In genomic region chr2:157443795-157444642, GRCh38 we compare ENCODE assay signal across 1 cellular context.
TF ChIP-seq lines count a peak whose summit lies in the region.

Gene CYTIP (minus strand): TSS chr2:157444089. CDS start chr2:157444020, 69 bp downstream.

TF ChIP-seq in GM12878, 131 proteins besides CTCF, POLR2A, EP300 and RAD21 (continued from another document and continues in another):
- TF ChIP-seq, protein P1, sequence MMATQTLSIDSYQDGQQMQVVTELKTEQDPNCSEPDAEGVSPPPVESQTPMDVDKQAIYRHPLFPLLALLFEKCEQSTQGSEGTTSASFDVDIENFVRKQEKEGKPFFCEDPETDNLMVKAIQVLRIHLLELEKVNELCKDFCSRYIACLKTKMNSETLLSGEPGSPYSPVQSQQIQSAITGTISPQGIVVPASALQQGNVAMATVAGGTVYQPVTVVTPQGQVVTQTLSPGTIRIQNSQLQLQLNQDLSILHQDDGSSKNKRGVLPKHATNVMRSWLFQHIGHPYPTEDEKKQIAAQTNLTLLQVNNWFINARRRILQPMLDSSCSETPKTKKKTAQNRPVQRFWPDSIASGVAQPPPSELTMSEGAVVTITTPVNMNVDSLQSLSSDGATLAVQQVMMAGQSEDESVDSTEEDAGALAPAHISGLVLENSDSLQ (IDR thresholded peaks at IDR 0.05), result peak; percentile 64
- TF ChIP-seq CHD2 (IDR thresholded peaks at IDR 0.05; ENCODE audit: borderline replicate concordance, low read depth, low read length) (0 out of 2 replicates have a peak, but pooled peaks have one; percentile 49), ZNF687 (IDR thresholded peaks at IDR 0.05) (peak; percentile 90), PAX8 (IDR thresholded peaks at IDR 0.05) (peak; percentile 69; the same call in 1 of the 2 replicates), CEBPB (IDR thresholded peaks at IDR 0.05; ENCODE audit: borderline replicate concordance in 1 of 2, low read depth in 2 of 2, low read length in 2 of 2) (no peak), GABPA (IDR thresholded peaks at IDR 0.05; ENCODE audit: low read depth) (no peak; the same call in 1 of the 2 replicates), SPI1 (IDR thresholded peaks at IDR 0.05; ENCODE audit: borderline replicate concordance, insufficient read depth, low read depth, low read length) (no peak), ZZZ3 (IDR thresholded peaks at IDR 0.05; ENCODE audit: control insufficient read depth, insufficient read length, low read depth) (no peak), RBBP5 (conservative IDR thresholded peaks at IDR 0.05) (no peak; the same call in 1 of the 2 replicates), SIX5 (IDR thresholded peaks at IDR 0.05; ENCODE audit: low read depth, low read length, severe bottlenecking) (no peak), SIN3A (IDR thresholded peaks at IDR 0.05; ENCODE audit: low read depth, low read length) (peak; percentile 57; the same call in 1 of the 2 replicates), WRNIP1 (IDR thresholded peaks at IDR 0.05; ENCODE audit: borderline replicate concordance, low read depth, low read length) (no peak; the same call in 1 of the 2 replicates), SRF (IDR thresholded peaks at IDR 0.05; ENCODE audit: low read depth in 2 of 2, low read length in 2 of 2) (no peak), RELB (IDR thresholded peaks at IDR 0.05; ENCODE audit: low read depth) (peak; percentile 39), BHLHE40 (IDR thresholded peaks at IDR 0.05; ENCODE audit: borderline replicate concordance in 1 of 2, low read depth in 2 of 2, low read length in 1 of 2) (peak; percentile 47 to 66; a peak in 3 of 4 replicates), CEBPZ (IDR thresholded peaks at IDR 0.05; ENCODE audit: low read depth, low read length) (no peak), KDM1A (IDR thresholded peaks at IDR 0.05; ENCODE audit: borderline replicate concordance) (no peak), NRF1 (conservative IDR thresholded peaks at IDR 0.05; ENCODE audit: low read depth, low read length) (no peak), FOS (IDR thresholded peaks at IDR 0.05; ENCODE audit: borderline replicate concordance, extremely low read depth, insufficient read length) (no peak)
- TF ChIP-seq, protein P2, sequence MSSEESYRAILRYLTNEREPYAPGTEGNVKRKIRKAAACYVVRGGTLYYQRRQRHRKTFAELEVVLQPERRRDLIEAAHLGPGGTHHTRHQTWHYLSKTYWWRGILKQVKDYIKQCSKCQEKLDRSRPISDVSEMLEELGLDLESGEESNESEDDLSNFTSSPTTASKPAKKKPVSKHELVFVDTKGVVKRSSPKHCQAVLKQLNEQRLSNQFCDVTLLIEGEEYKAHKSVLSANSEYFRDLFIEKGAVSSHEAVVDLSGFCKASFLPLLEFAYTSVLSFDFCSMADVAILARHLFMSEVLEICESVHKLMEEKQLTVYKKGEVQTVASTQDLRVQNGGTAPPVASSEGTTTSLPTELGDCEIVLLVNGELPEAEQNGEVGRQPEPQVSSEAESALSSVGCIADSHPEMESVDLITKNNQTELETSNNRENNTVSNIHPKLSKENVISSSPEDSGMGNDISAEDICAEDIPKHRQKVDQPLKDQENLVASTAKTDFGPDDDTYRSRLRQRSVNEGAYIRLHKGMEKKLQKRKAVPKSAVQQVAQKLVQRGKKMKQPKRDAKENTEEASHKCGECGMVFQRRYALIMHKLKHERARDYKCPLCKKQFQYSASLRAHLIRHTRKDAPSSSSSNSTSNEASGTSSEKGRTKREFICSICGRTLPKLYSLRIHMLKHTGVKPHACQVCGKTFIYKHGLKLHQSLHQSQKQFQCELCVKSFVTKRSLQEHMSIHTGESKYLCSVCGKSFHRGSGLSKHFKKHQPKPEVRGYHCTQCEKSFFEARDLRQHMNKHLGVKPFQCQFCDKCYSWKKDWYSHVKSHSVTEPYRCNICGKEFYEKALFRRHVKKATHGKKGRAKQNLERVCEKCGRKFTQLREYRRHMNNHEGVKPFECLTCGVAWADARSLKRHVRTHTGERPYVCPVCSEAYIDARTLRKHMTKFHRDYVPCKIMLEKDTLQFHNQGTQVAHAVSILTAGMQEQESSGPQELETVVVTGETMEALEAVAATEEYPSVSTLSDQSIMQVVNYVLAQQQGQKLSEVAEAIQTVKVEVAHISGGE (CRISPR knock-in tag; IDR thresholded peaks at IDR 0.05), result no peak
- TF ChIP-seq, protein P3, sequence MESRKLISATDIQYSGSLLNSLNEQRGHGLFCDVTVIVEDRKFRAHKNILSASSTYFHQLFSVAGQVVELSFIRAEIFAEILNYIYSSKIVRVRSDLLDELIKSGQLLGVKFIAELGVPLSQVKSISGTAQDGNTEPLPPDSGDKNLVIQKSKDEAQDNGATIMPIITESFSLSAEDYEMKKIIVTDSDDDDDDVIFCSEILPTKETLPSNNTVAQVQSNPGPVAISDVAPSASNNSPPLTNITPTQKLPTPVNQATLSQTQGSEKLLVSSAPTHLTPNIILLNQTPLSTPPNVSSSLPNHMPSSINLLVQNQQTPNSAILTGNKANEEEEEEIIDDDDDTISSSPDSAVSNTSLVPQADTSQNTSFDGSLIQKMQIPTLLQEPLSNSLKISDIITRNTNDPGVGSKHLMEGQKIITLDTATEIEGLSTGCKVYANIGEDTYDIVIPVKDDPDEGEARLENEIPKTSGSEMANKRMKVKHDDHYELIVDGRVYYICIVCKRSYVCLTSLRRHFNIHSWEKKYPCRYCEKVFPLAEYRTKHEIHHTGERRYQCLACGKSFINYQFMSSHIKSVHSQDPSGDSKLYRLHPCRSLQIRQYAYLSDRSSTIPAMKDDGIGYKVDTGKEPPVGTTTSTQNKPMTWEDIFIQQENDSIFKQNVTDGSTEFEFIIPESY (IDR thresholded peaks at IDR 0.05), result no peak
- TF ChIP-seq, protein P4, sequence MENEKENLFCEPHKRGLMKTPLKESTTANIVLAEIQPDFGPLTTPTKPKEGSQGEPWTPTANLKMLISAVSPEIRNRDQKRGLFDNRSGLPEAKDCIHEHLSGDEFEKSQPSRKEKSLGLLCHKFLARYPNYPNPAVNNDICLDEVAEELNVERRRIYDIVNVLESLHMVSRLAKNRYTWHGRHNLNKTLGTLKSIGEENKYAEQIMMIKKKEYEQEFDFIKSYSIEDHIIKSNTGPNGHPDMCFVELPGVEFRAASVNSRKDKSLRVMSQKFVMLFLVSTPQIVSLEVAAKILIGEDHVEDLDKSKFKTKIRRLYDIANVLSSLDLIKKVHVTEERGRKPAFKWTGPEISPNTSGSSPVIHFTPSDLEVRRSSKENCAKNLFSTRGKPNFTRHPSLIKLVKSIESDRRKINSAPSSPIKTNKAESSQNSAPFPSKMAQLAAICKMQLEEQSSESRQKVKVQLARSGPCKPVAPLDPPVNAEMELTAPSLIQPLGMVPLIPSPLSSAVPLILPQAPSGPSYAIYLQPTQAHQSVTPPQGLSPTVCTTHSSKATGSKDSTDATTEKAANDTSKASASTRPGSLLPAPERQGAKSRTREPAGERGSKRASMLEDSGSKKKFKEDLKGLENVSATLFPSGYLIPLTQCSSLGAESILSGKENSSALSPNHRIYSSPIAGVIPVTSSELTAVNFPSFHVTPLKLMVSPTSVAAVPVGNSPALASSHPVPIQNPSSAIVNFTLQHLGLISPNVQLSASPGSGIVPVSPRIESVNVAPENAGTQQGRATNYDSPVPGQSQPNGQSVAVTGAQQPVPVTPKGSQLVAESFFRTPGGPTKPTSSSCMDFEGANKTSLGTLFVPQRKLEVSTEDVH (IDR thresholded peaks at IDR 0.05; ENCODE audit: low read depth, partially characterized antibody), result no peak
- TF ChIP-seq, protein P5, sequence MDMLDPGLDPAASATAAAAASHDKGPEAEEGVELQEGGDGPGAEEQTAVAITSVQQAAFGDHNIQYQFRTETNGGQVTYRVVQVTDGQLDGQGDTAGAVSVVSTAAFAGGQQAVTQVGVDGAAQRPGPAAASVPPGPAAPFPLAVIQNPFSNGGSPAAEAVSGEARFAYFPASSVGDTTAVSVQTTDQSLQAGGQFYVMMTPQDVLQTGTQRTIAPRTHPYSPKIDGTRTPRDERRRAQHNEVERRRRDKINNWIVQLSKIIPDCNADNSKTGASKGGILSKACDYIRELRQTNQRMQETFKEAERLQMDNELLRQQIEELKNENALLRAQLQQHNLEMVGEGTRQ (IDR thresholded peaks at IDR 0.05; ENCODE audit: borderline replicate concordance, low read depth, low read length), result peak; percentile 90
- TF ChIP-seq, protein P6, sequence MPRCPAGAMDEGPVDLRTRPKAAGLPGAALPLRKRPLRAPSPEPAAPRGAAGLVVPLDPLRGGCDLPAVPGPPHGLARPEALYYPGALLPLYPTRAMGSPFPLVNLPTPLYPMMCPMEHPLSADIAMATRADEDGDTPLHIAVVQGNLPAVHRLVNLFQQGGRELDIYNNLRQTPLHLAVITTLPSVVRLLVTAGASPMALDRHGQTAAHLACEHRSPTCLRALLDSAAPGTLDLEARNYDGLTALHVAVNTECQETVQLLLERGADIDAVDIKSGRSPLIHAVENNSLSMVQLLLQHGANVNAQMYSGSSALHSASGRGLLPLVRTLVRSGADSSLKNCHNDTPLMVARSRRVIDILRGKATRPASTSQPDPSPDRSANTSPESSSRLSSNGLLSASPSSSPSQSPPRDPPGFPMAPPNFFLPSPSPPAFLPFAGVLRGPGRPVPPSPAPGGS (IDR thresholded peaks at IDR 0.05; ENCODE audit: borderline replicate concordance, insufficient read depth, low read depth, low read length, poor library complexity, severe bottlenecking), result peak; percentile 80
- TF ChIP-seq, protein P7, sequence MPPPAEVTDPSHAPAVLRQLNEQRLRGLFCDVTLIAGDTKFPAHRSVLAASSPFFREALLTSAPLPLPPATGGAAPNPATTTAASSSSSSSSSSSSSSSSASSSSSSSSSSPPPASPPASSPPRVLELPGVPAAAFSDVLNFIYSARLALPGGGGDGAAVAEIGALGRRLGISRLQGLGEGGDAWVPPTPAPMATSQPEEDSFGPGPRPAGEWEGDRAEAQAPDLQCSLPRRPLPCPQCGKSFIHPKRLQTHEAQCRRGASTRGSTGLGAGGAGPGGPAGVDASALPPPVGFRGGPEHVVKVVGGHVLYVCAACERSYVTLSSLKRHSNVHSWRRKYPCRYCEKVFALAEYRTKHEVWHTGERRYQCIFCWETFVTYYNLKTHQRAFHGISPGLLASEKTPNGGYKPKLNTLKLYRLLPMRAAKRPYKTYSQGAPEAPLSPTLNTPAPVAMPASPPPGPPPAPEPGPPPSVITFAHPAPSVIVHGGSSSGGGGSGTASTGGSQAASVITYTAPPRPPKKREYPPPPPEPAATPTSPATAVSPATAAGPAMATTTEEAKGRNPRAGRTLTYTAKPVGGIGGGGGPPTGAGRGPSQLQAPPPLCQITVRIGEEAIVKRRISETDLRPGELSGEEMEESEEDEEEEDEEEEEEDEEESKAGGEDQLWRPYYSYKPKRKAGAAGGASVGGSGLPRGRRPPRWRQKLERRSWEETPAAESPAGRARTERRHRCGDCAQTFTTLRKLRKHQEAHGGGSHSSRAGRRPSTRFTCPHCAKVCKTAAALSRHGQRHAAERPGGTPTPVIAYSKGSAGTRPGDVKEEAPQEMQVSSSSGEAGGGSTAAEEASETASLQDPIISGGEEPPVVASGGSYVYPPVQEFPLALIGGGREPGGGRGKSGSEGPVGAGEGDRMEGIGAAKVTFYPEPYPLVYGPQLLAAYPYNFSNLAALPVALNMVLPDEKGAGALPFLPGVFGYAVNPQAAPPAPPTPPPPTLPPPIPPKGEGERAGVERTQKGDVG (CRISPR knock-in tag; IDR thresholded peaks at IDR 0.05), result no peak
